11 cellular contexts compared by ENCODE assay signal in genomic region chrX:119669424-119670037, GRCh38. TPM values are rescaled to one million over a fixed set of nuclear protein-coding genes. Genes with fewer than 3 reads are reported as not detected.
DNase-seq lines count a peak whose midpoint lies in the region; ATAC-seq and TF ChIP-seq lines count a peak whose summit lies in the region.
"Had no signal": no experiment of that assay in that cellular context is flagged by ENCODE, and none has a peak within 500 bp of the region (broad histone marks: within the 10 kb centered on the region; RNA-seq: fewer than 3 reads in every experiment).

No MANE protein-coding gene starts in this region.

- peak; percentile 55 for DNase-seq in EH (ENCODE audit: low read depth)
- DNase-seq in NCI-H2227 (lab: John Stamatoyannopoulos, UW; ENCODE audit: unreplicated experiment): peak; percentile 83
- no peak for DNase-seq in naive thymus-derived CD8-positive, alpha-beta T cell
- no peak for DNase-seq in mammary epithelial cell
- DNase-seq in effector CD8-positive, alpha-beta T cell (lab: John Stamatoyannopoulos, UW): no peak
- no peak for DNase-seq in activated gamma-delta T cell treated with Interleukin-2 at 50 U/mL for 16 hours
- DNase-seq: NCI-H1092 treated with DMSO at 0.1 percent for 48 hours, PC-9 had no signal

- no peak overlapping the region for H3K27ac ChIP-seq in mammary epithelial cell (ENCODE audit: insufficient read depth, low read depth, low read length)
- H3K27ac ChIP-seq: PC-9 had no signal

- H2AFZ ChIP-seq in mammary epithelial cell (ENCODE audit: low read depth, low read length): no peak overlapping the region
- H2AFZ ChIP-seq: PC-9 had no signal

- H3K4me1 Mint-ChIP-seq in naive thymus-derived CD8-positive, alpha-beta T cell: peaks cover 13 to 49% (median 35%) of the 10 kb centered on the region in 4 donors

- dilution Hi-C loops in mammary epithelial cell (cut with HindIII; ENCODE audit: low sequenced_read_pairs): no loop called here

- TF ChIP-seq CTCF in mammary epithelial cell (conservative IDR thresholded peaks at IDR 0.05 in 1 of 2, IDR thresholded peaks at IDR 0.05 in 1 of 2; ENCODE audit: extremely low read depth in 1 of 2, insufficient read depth in 1 of 2, low read depth in 1 of 2, low read length in 2 of 2): no peak

- 79% methylated on average over 6 of the region's 6 CpGs for WGBS in mammary epithelial cell (ENCODE audit: low coverage, missing lambda C conversion rate)

- intact Hi-C loops in mammary epithelial cell (cut with micrococcal nuclease): no loop called here

- no peaks in the 10 kb centered on the region for H4K20me1 ChIP-seq in mammary epithelial cell (ENCODE audit: insufficient read depth, low read length)

- CTCF ChIA-PET in mammary epithelial cell (lab: Charles Lee; ENCODE audit: low non-redundant PET): no interaction called here

- BruUV-seq in mammary epithelial cell (replicated peaks; lab: Mats Ljungman, UMichigan): no TSS peak

- ATAC-seq in esophagus mucosa (peak; percentile 22), GM21526 (IDR thresholded peaks at IDR 0.05; ENCODE audit: low FRiP score, unreplicated experiment) (no peak)
- no peak for ATAC-seq in naive thymus-derived CD8-positive, alpha-beta T cell
- ATAC-seq: activated CD4-positive, CD25-positive, alpha-beta regulatory T cell treated with anti-CD3 and anti-CD28 coated beads, Interleukin-2, amount 50 U/mL, for 24 hours had no signal

- no peak overlapping the region for H3K4me3 Mint-ChIP-seq in naive thymus-derived CD8-positive, alpha-beta T cell

- H3K27me3 ChIP-seq in mammary epithelial cell (ENCODE audit: insufficient read depth, low read length): no peaks in the 10 kb centered on the region

- no peaks in the 10 kb centered on the region for H3K4me1 ChIP-seq in mammary epithelial cell (ENCODE audit: insufficient read depth, low read length)

- no peaks in the 10 kb centered on the region for H3K79me2 ChIP-seq in mammary epithelial cell (ENCODE audit: insufficient read depth, low read length)

- H3K36me3 Mint-ChIP-seq in naive thymus-derived CD8-positive, alpha-beta T cell: peaks cover 0 to 75% (median 3%) of the 10 kb centered on the region in 3 donors

- peak overlapping the region in 9 of 10 donors; percentile 18 to 88 (median 74) for H3K27ac Mint-ChIP-seq in naive thymus-derived CD8-positive, alpha-beta T cell

- no peaks in the 10 kb centered on the region for H3K9me3 ChIP-seq in mammary epithelial cell (replicated peaks; ENCODE audit: insufficient read depth, low read length)

- H3K9ac ChIP-seq in mammary epithelial cell (ENCODE audit: insufficient read depth, low read length): no peak overlapping the region

- no peak overlapping the region for H3K4me3 ChIP-seq in mammary epithelial cell (replicated peaks in 1 of 3; ENCODE audit: insufficient read depth in 1 of 3, low read depth in 2 of 3, low read length in 3 of 3)
- H3K4me3 ChIP-seq: PC-9 had no signal

- no peaks in the 10 kb centered on the region for H3K27me3 Mint-ChIP-seq in naive thymus-derived CD8-positive, alpha-beta T cell

- no peak overlapping the region for H3K4me2 ChIP-seq in mammary epithelial cell (ENCODE audit: insufficient read depth, low read depth, low read length)
- H3K4me2 ChIP-seq: PC-9 had no signal

- in situ Hi-C loops in mammary epithelial cell (cut with MboI; ENCODE audit: low sequenced_read_pairs in 2 of 2): no loop called here

- no peaks in the 10 kb centered on the region for H3K36me3 ChIP-seq in mammary epithelial cell (ENCODE audit: insufficient read depth, low read length)

- H3K9me3 Mint-ChIP-seq in naive thymus-derived CD8-positive, alpha-beta T cell: no peaks in the 10 kb centered on the region

- POLR2A ChIA-PET in naive thymus-derived CD8-positive, alpha-beta T cell (lab: Charles Lee): interaction anchor here (0.7 to 16.1 kb wide), 3 partner anchors 22 to 60 kb away, joined by 3 to 309 read pairs (median 6); partner anchors contain the start of gene SEPTIN6

RNA-seq across cellular contexts. Expression of gene SEPTIN6, which starts 23.4 kb away (rescaled TPM):
- total RNA-seq in esophagus mucosa (5.1 TPM), mammary epithelial cell (10 to 100 TPM in 1 of 2 donors, 1 to 10 TPM in 1; 8.5 to 11.4 TPM)
- total RNA-seq in naive thymus-derived CD8-positive, alpha-beta T cell: 100 to 1,000 TPM; 234 to 235 TPM
- 100 to 1,000 TPM; 161 to 269 (median 226) TPM for polyA plus RNA-seq in naive thymus-derived CD8-positive, alpha-beta T cell
- polyA plus RNA-seq in mammary epithelial cell: 19.6 TPM
- 4.5 TPM for polyA minus RNA-seq in mammary epithelial cell

Comparison
In these comparisons a context has a peak if more than half of its experiments do, and no peak if none do; other contexts are left out.
1. DNase-seq: peak in EH (single experiment) and NCI-H2227 (single experiment); none in naive thymus-derived CD8-positive, alpha-beta T cell (0 of 10), mammary epithelial cell (single experiment), effector CD8-positive, alpha-beta T cell (single experiment) and activated gamma-delta T cell treated with Interleukin-2 at 50 U/mL for 16 hours (single experiment).
2. RNA of gene SEPTIN6, which starts 23.4 kb away (total RNA-seq): 234 to 235 TPM in naive thymus-derived CD8-positive, alpha-beta T cell; 8.5 to 11.4 TPM in mammary epithelial cell and 5.1 TPM in esophagus mucosa (single experiment); every median in the first group is over 10 times any median in the second.